In the genomic region with DNA sequence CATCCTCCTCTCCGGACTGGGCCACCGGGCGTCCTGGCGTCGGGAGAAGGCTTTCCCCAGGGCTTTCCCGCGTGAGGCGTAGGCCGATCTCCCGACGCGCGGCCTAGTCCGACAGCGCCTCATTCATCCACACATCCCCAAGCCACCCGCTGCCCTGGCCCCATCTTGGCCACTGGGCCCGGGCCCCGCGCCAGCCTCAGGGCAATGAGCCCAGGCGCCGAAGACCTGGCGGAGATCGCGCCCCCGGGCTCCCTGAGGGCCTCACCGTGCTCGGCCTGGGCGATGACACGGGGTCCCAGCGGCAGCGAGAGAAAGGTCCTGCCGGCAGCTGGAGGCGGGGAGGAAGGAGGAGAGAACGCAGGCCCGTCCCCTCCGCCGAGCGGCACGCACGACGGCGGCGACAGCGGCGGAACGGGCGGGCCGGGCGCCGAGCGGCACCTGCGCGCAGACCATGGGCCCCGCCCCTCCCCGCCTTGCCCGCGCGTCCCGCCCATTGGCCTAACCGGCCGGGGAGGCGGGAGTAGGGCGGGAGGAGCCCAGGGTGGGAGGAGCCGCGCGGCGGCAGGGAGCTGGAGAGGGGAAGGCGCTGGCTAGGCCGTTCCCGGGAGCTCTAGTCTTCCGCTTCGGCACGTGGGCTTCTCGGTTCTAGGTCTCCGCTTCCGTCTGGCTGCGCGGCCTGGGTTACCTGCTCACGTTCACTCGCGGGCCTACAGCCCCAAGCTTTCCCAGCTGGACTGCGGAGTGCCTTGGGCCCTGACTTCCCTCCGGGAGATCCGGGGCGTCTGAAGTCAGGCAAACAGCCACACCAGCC, we compare ENCODE assay signal across 8 cellular contexts.
DNase-seq lines count a peak whose midpoint lies in the region; ATAC-seq lines count a peak whose summit lies in the region.

Gene OLA1 (minus strand): TSS at position 346 of the 811 bp plus-strand sequence. CDS start 1,717 bp downstream, outside the sequence.

- DNase-seq in NCI-H526 (lab: John Stamatoyannopoulos, UW), result peak; percentile 85 to 98
- peak; percentile 98 for DNase-seq in activated CD4-positive, alpha-beta T cell treated with anti-CD3 and anti-CD28 coated beads for 48 hours
- DNase-seq in kidney tubule cell (ENCODE audit: low spot score), result peak; percentile 97
- DNase-seq in stimulated activated CD4-positive, alpha-beta T cell treated with anti-CD3 and anti-CD28 coated beads, Interleukin-1b, Interleukin-23, amount 100 ng/mL, for 1 hour (ENCODE audit: low read depth in 2 of 2), result peak; percentile 86 to 98

- H4K20me1 ChIP-seq in BLaER1, result peaks cover 41% of the 10 kb centered on the region

- H3K4me1 ChIP-seq in BLaER1, result peaks cover 19% of the 10 kb centered on the region

- no peaks in the 10 kb centered on the region for H3K9me3 ChIP-seq in BLaER1

- H3K27me3 ChIP-seq in BLaER1, result no peaks in the 10 kb centered on the region

- H3K4me2 ChIP-seq in BLaER1, result peak within 1 kb of the TSS; percentile 88

- peaks cover 30% of the 10 kb centered on the region for H3K36me3 ChIP-seq in BLaER1

- peak within 1 kb of the TSS; percentile 93 for H3K27ac ChIP-seq in BLaER1
- H3K27ac ChIP-seq in cingulate gyrus (ENCODE audit: low read depth, low read length), result peak within 1 kb of the TSS; percentile 60

- peak within 1 kb of the TSS; percentile 94 for H3K9ac ChIP-seq in BLaER1

- peak; percentile 97 for ATAC-seq in GM19328 (IDR thresholded peaks at IDR 0.05; ENCODE audit: unreplicated experiment)
- peak; percentile 91 for ATAC-seq in HG03469 (IDR thresholded peaks at IDR 0.05; ENCODE audit: unreplicated experiment)

- H3K4me3 ChIP-seq in BLaER1, result peak within 1 kb of the TSS; percentile 93

Comparison
In these comparisons a context has a peak if more than half of its experiments do, and no peak if none do; other contexts are left out.
1. Peak in every context shown above with its lines: DNase-seq, ATAC-seq, H3K4me3 ChIP-seq and H3K27ac ChIP-seq.